In the genomic region with DNA sequence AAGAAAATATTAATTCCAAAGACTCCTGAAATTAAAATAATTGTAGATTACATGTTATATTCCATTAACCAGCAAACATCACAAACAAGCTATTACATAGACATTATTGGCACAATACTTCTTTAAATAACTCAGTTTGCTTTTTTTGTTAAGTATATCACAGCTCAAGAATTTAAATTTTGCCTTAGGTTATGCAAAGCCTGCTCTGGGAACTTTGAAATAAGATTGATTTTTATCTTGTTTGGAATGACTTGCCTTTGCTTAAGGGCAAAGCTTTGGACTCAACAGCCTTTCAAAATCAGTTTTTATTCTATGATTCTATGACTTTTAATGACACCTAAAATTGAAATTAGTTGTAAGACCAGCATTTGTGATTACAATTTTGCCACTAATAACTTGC, we compare ENCODE assay signal across 14 cellular contexts.
"Had no signal": no experiment of that assay in that cellular context is flagged by ENCODE, and none has a peak within 500 bp of the region (broad histone marks: within the 10 kb centered on the region; RNA-seq: fewer than 3 reads in every experiment).

No MANE protein-coding gene starts in this region.

- H3K36me3 ChIP-seq: brain microvascular endothelial cell, neutrophil, tibial nerve had no signal

- H3K27ac Mint-ChIP-seq: activated CD4-positive, alpha-beta T cell treated with anti-CD3 and anti-CD28 coated beads, Interleukin-2, amount 10 ng/mL, durations not matched to agents 7 days and 5 days; activated naive CD8-positive, alpha-beta T cell treated with anti-CD3 and anti-CD28 coated beads, Interleukin-2, amount 10 ng/mL, durations not matched to agents 7 days and 5 days; endodermal cell; memory B cell; naive thymus-derived CD8-positive, alpha-beta T cell; stimulated activated memory B cell treated with anti-CD40 and anti-IgM and Interleukin-4, amounts not matched to agents 10 μg/mL and 1 μg/mL and 100 μg/mL, for 72 hours had no signal

- ATAC-seq: left lobe of liver; naive thymus-derived CD8-positive, alpha-beta T cell; stimulated activated memory B cell treated with anti-CD40 and anti-IgM and Interleukin-4, amounts not matched to agents 10 μg/mL and 1 μg/mL and 100 μg/mL, for 72 hours had no signal

- DNase-seq: activated CD4-positive, alpha-beta T cell treated with anti-CD3 and anti-CD28 coated beads, Interleukin-2, amount 10 ng/mL, durations not matched to agents 7 days and 5 days; activated CD4-positive, CD25-positive, alpha-beta regulatory T cell; activated CD8-positive, alpha-beta memory T cell treated with anti-CD3 and anti-CD28 coated beads for 24 hours; activated naive CD4-positive, alpha-beta T cell; activated naive CD8-positive, alpha-beta T cell treated with anti-CD3 and anti-CD28 coated beads, Interleukin-2, amount 10 ng/mL, durations not matched to agents 7 days and 5 days; brain microvascular endothelial cell; naive thymus-derived CD8-positive, alpha-beta T cell; T-helper 2 cell had no signal

- H3K4me3 Mint-ChIP-seq: activated CD4-positive, alpha-beta T cell treated with anti-CD3 and anti-CD28 coated beads, Interleukin-2, amount 10 ng/mL, durations not matched to agents 7 days and 5 days; activated naive CD8-positive, alpha-beta T cell treated with anti-CD3 and anti-CD28 coated beads, Interleukin-2, amount 10 ng/mL, durations not matched to agents 7 days and 5 days; endodermal cell; memory B cell; naive thymus-derived CD8-positive, alpha-beta T cell; stimulated activated memory B cell treated with anti-CD40 and anti-IgM and Interleukin-4, amounts not matched to agents 10 μg/mL and 1 μg/mL and 100 μg/mL, for 72 hours had no signal

- H3K27me3 ChIP-seq: brain microvascular endothelial cell, neutrophil, tibial nerve had no signal

- H3K27me3 Mint-ChIP-seq: activated CD4-positive, alpha-beta T cell treated with anti-CD3 and anti-CD28 coated beads, Interleukin-2, amount 10 ng/mL, durations not matched to agents 7 days and 5 days; activated naive CD8-positive, alpha-beta T cell treated with anti-CD3 and anti-CD28 coated beads, Interleukin-2, amount 10 ng/mL, durations not matched to agents 7 days and 5 days had no signal

- H3K27ac ChIP-seq: brain microvascular endothelial cell, neutrophil had no signal

- H3K9me3 Mint-ChIP-seq: activated CD4-positive, alpha-beta T cell treated with anti-CD3 and anti-CD28 coated beads, Interleukin-2, amount 10 ng/mL, durations not matched to agents 7 days and 5 days; endodermal cell; memory B cell; naive thymus-derived CD8-positive, alpha-beta T cell; stimulated activated memory B cell treated with anti-CD40 and anti-IgM and Interleukin-4, amounts not matched to agents 10 μg/mL and 1 μg/mL and 100 μg/mL, for 72 hours had no signal

- H3K4me1 Mint-ChIP-seq: activated CD4-positive, alpha-beta T cell treated with anti-CD3 and anti-CD28 coated beads, Interleukin-2, amount 10 ng/mL, durations not matched to agents 7 days and 5 days; activated naive CD8-positive, alpha-beta T cell treated with anti-CD3 and anti-CD28 coated beads, Interleukin-2, amount 10 ng/mL, durations not matched to agents 7 days and 5 days; memory B cell; stimulated activated memory B cell treated with anti-CD40 and anti-IgM and Interleukin-4, amounts not matched to agents 10 μg/mL and 1 μg/mL and 100 μg/mL, for 72 hours had no signal

- H3K9me3 ChIP-seq: neutrophil, tibial nerve had no signal

- H3K36me3 Mint-ChIP-seq: activated naive CD8-positive, alpha-beta T cell treated with anti-CD3 and anti-CD28 coated beads, Interleukin-2, amount 10 ng/mL, durations not matched to agents 7 days and 5 days; memory B cell; naive thymus-derived CD8-positive, alpha-beta T cell; stimulated activated memory B cell treated with anti-CD40 and anti-IgM and Interleukin-4, amounts not matched to agents 10 μg/mL and 1 μg/mL and 100 μg/mL, for 72 hours had no signal

- H3K4me3 ChIP-seq: tibial nerve had no signal
